ENCODE assay signal across 24 cellular contexts in the genomic region with DNA sequence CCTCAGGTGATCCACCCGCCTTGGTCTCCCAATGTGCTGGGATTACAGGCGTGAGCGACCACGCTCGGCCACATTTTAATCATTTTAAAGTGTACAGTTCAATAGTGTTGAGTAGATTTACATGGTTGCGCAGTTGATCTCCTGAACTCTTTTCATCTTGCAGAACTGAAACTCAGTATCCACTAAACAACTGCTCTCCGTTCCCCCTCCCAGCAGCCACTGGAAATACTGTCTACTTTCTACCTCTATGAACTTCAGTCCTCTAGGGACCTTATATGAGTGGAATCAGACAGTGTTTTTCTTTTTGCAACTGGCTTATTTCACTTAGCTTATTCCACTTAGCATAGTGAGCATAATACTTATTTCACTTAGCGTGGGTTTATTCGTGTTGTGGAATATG.
"Had no signal": no experiment of that assay in that cellular context is flagged by ENCODE, and none has a peak within 500 bp of the region (broad histone marks: within the 10 kb centered on the region; RNA-seq: fewer than 3 reads in every experiment).

No MANE protein-coding gene starts in this region.

- ATAC-seq: activated CD4-positive, alpha-beta T cell treated with anti-CD3 and anti-CD28 coated beads for 36 hours; activated T-cell treated with anti-CD3 and anti-CD28 coated beads, Interleukin-2, amount 50 U/mL, for 72 hours; PC-3 had no signal

- H3K36me3 Mint-ChIP-seq: activated naive CD4-positive, alpha-beta T cell treated with anti-CD3 and anti-CD28 coated beads, Interleukin-2, amount 10 ng/mL, durations not matched to agents 7 days and 5 days; activated naive CD8-positive, alpha-beta T cell treated with anti-CD3 and anti-CD28 coated beads for 36 hours had no signal

- H3K4me1 Mint-ChIP-seq: activated CD4-positive, alpha-beta memory T cell treated with anti-CD3 and anti-CD28 coated beads, Interleukin-2, amount 10 ng/mL, durations not matched to agents 7 days and 5 days; activated CD4-positive, alpha-beta T cell treated with anti-CD3 and anti-CD28 coated beads for 36 hours; activated naive CD4-positive, alpha-beta T cell treated with anti-CD3 and anti-CD28 coated beads, Interleukin-2, amount 10 ng/mL, durations not matched to agents 7 days and 5 days; activated naive CD8-positive, alpha-beta T cell treated with anti-CD3 and anti-CD28 coated beads for 36 hours had no signal

- H3K27ac Mint-ChIP-seq: activated CD4-positive, alpha-beta memory T cell treated with anti-CD3 and anti-CD28 coated beads, Interleukin-2, amount 10 ng/mL, durations not matched to agents 7 days and 5 days; activated CD4-positive, alpha-beta T cell treated with anti-CD3 and anti-CD28 coated beads for 36 hours; activated naive CD4-positive, alpha-beta T cell treated with anti-CD3 and anti-CD28 coated beads, Interleukin-2, amount 10 ng/mL, durations not matched to agents 7 days and 5 days; activated naive CD8-positive, alpha-beta T cell treated with anti-CD3 and anti-CD28 coated beads for 36 hours; activated T-cell treated with anti-CD3 and anti-CD28 coated beads, Interleukin-2, amount 50 U/mL, for 72 hours; activated T-helper 2 cell treated with anti-CD3 and anti-CD28 coated beads, Interferon-gamma antibody, Interleukin-2, Interleukin-4, amounts not matched to agents 10 μg/mL and 5 μg/mL and 100 μg/mL, durations not matched to agents 14 hours and 24 hours and 36 hours had no signal

- H3K27ac ChIP-seq: adrenal gland, SK-N-MC, WERI-Rb-1 had no signal

- H3K9me3 Mint-ChIP-seq: activated naive CD4-positive, alpha-beta T cell treated with anti-CD3 and anti-CD28 coated beads, Interleukin-2, amount 10 ng/mL, durations not matched to agents 7 days and 5 days; activated naive CD8-positive, alpha-beta T cell treated with anti-CD3 and anti-CD28 coated beads for 36 hours; activated T-cell treated with anti-CD3 and anti-CD28 coated beads, Interleukin-2, amount 50 U/mL, for 72 hours had no signal

- FAIRE-seq: RCC 7860 had no signal

- DNase-seq: activated CD4-positive, alpha-beta memory T cell treated with anti-CD3 and anti-CD28 coated beads, Interleukin-2, amount 10 ng/mL, durations not matched to agents 7 days and 5 days; activated CD4-positive, alpha-beta T cell treated with anti-CD3 and anti-CD28 coated beads for 36 hours; activated CD4-positive, alpha-beta T cell treated with anti-CD3 and anti-CD28 coated beads, Interleukin-2, amount 50 U/mL, for 1 hour; activated gamma-delta T cell treated with Interleukin-2 at 50 U/mL for 16 hours; activated naive CD4-positive, alpha-beta T cell treated with anti-CD3 and anti-CD28 coated beads, Interleukin-2, amount 10 ng/mL, durations not matched to agents 7 days and 5 days; activated naive CD8-positive, alpha-beta T cell treated with anti-CD3 and anti-CD28 coated beads for 36 hours; activated T-cell treated with anti-CD3 and anti-CD28 coated beads, Interleukin-2, amount 50 U/mL, for 72 hours; adrenal gland; anterior cingulate cortex; IMR-90; KG1; NCI-H1048; NCI-H146; NCI-H187 treated with DMSO at 0.1 percent for 48 hours; NCI-H2081 treated with DMSO at 0.1 percent for 48 hours; NCI-H446; NCI-H524; PC-3; SHP77 treated with DMSO at 0.1 percent for 48 hours; T-helper 1 cell; WERI-Rb-1 had no signal

- H3K9me3 ChIP-seq: adrenal gland had no signal

- H3K4me3 Mint-ChIP-seq: activated CD4-positive, alpha-beta memory T cell treated with anti-CD3 and anti-CD28 coated beads, Interleukin-2, amount 10 ng/mL, durations not matched to agents 7 days and 5 days; activated CD4-positive, alpha-beta T cell treated with anti-CD3 and anti-CD28 coated beads for 36 hours; activated naive CD4-positive, alpha-beta T cell treated with anti-CD3 and anti-CD28 coated beads, Interleukin-2, amount 10 ng/mL, durations not matched to agents 7 days and 5 days; activated naive CD8-positive, alpha-beta T cell treated with anti-CD3 and anti-CD28 coated beads for 36 hours; activated T-cell treated with anti-CD3 and anti-CD28 coated beads, Interleukin-2, amount 50 U/mL, for 72 hours had no signal

- H3K4me3 ChIP-seq: adrenal gland, SK-N-MC had no signal

- H3K36me3 ChIP-seq: adrenal gland, WERI-Rb-1 had no signal

- H3K4me1 ChIP-seq: adrenal gland had no signal
